Comparison of ENCODE assay signal across 2 cellular contexts in genomic region chr5:43366680-43367246, GRCh38. TPM values are rescaled to one million over a fixed set of nuclear protein-coding genes. Genes with fewer than 3 reads are reported as not detected.
"Had no signal": no experiment of that assay in that cellular context is flagged by ENCODE, and none has a peak within 500 bp of the region (broad histone marks: within the 10 kb centered on the region; RNA-seq: fewer than 3 reads in every experiment).

No MANE protein-coding gene starts in this region.

RNA-seq across cellular contexts. Expression of gene CCL28, which starts 45.4 kb away (rescaled TPM):
- total RNA-seq: neural crest cell, osteocyte had no signal
